8 cellular contexts compared by ENCODE assay signal in genomic region chr19:48713864-48714755, GRCh38. TPM values are rescaled to one million over a fixed set of nuclear protein-coding genes. Genes with fewer than 3 reads are reported as not detected.
A peak's percentile ranks its signal among the peaks of the same experiment; 100 is the strongest.
DNase-seq lines count a peak whose midpoint lies in the region; ATAC-seq and TF ChIP-seq lines count a peak whose summit lies in the region.

No MANE protein-coding gene starts in this region.

- TF ChIP-seq POLR2A in GM19099 (IDR thresholded peaks at IDR 0.05; ENCODE audit: extremely low read depth, insufficient read length, low read depth) = peak; percentile 61

- H3K9me3 Mint-ChIP-seq in activated CD4-positive, alpha-beta T cell treated with anti-CD3 and anti-CD28 coated beads for 36 hours (ENCODE audit: low read depth) = no peaks in the 10 kb centered on the region

- H3K27ac ChIP-seq in cingulate gyrus (ENCODE audit: low read depth, low read length) = peak overlapping the region; percentile 94

- H3K4me1 Mint-ChIP-seq in activated CD4-positive, alpha-beta T cell treated with anti-CD3 and anti-CD28 coated beads for 36 hours = peaks cover 14% of the 10 kb centered on the region

- H3K36me3 Mint-ChIP-seq in activated CD4-positive, alpha-beta T cell treated with anti-CD3 and anti-CD28 coated beads for 36 hours (ENCODE audit: low read depth) = peaks cover 9% of the 10 kb centered on the region

- DNase-seq in AML-193 (lab: John Stamatoyannopoulos, UW) (peak; percentile 98 to 99), NCI-H510A (lab: John Stamatoyannopoulos, UW) (peak; percentile 99), kidney tubule cell (ENCODE audit: low spot score) (peak; percentile 100)
- DNase-seq in activated CD4-positive, alpha-beta T cell treated with anti-CD3 and anti-CD28 coated beads for 36 hours = peak; percentile 99
- DNase-seq in stimulated activated CD4-positive, alpha-beta T cell treated with anti-CD3 and anti-CD28 coated beads, Interleukin-1b, Interleukin-23, amount 100 ng/mL, for 1 hour (ENCODE audit: low read depth in 2 of 2) = peak; percentile 92 to 94

- peak; percentile 77 for ATAC-seq in HG03378 (IDR thresholded peaks at IDR 0.05; ENCODE audit: unreplicated experiment)
- peak; percentile 93 for ATAC-seq in activated CD4-positive, alpha-beta T cell treated with anti-CD3 and anti-CD28 coated beads for 36 hours

- peak overlapping the region; percentile 84 for H3K27ac Mint-ChIP-seq in activated CD4-positive, alpha-beta T cell treated with anti-CD3 and anti-CD28 coated beads for 36 hours

- POLR2A ChIA-PET in activated CD4-positive, alpha-beta T cell treated with anti-CD3 and anti-CD28 coated beads for 36 hours (lab: Charles Lee) = interaction anchor here (0.7 to 0.9 kb wide), 2 partner anchors 17 to 128 kb away, joined by 3 to 4 read pairs; no protein-coding TSS in a partner anchor

- CTCF ChIA-PET in activated CD4-positive, alpha-beta T cell treated with anti-CD3 and anti-CD28 coated beads for 36 hours (lab: Charles Lee) = interaction anchor here (1.4 to 3.0 kb wide), 3 partner anchors 11 to 82 kb away, joined by 5 to 14 read pairs (median 12); no protein-coding TSS in a partner anchor

- intact Hi-C loops in activated CD4-positive, alpha-beta T cell treated with anti-CD3 and anti-CD28 coated beads for 36 hours (cut with DNase I, micrococcal nuclease) = loop anchor here (1.0 to 5.0 kb wide), 14 partner anchors 11 to 618 kb away; partner anchors contain the start of genes CA11 (in 2 of the 2), C19orf73 (in 1 of the 2), DBP (in 1 of the 2) and GYS1 (in 1 of the 2)

- no peaks in the 10 kb centered on the region for H3K27me3 Mint-ChIP-seq in activated CD4-positive, alpha-beta T cell treated with anti-CD3 and anti-CD28 coated beads for 36 hours

- peak overlapping the region; percentile 83 for H3K4me3 Mint-ChIP-seq in activated CD4-positive, alpha-beta T cell treated with anti-CD3 and anti-CD28 coated beads for 36 hours

RNA-seq across cellular contexts. Expression of gene MAMSTR, which starts 5.4 kb away (rescaled TPM):
- total RNA-seq in activated CD4-positive, alpha-beta T cell treated with anti-CD3 and anti-CD28 coated beads for 36 hours = under 1 TPM; 0.69 to 0.70 TPM

RNA-seq across cellular contexts. Expression of gene FUT2, which starts 18.3 kb away (rescaled TPM):
- total RNA-seq in activated CD4-positive, alpha-beta T cell treated with anti-CD3 and anti-CD28 coated beads for 36 hours = not detected

RNA-seq across cellular contexts. Expression of gene RASIP1, which starts 26.3 kb away (rescaled TPM):
- total RNA-seq in activated CD4-positive, alpha-beta T cell treated with anti-CD3 and anti-CD28 coated beads for 36 hours = under 1 TPM; 0.67 to 0.73 TPM

RNA-seq across cellular contexts. Expression of gene IZUMO1, which starts 32.6 kb away (rescaled TPM):
- total RNA-seq in activated CD4-positive, alpha-beta T cell treated with anti-CD3 and anti-CD28 coated beads for 36 hours = not detected

RNA-seq across cellular contexts. Expression of gene FUT1, which starts 38.3 kb away (rescaled TPM):
- total RNA-seq in activated CD4-positive, alpha-beta T cell treated with anti-CD3 and anti-CD28 coated beads for 36 hours = under 1 TPM; 0.23 to 0.32 TPM

Comparison
In these comparisons a context has a peak if more than half of its experiments do, and no peak if none do; other contexts are left out.
1. Peak in every context shown above with its lines: DNase-seq, ATAC-seq and H3K27ac ChIP-seq.